10 cellular contexts compared by ENCODE assay signal in genomic region chr6:30688569-30688968, GRCh38. TPM values are rescaled to one million over a fixed set of nuclear protein-coding genes. Genes with fewer than 3 reads are reported as not detected.
DNase-seq lines count a peak whose midpoint lies in the region; FAIRE-seq and TF ChIP-seq lines count a peak whose summit lies in the region.
"Had no signal": no experiment of that assay in that cellular context is flagged by ENCODE, and none has a peak within 500 bp of the region (broad histone marks: within the 10 kb centered on the region; RNA-seq: fewer than 3 reads in every experiment).

No MANE protein-coding gene starts in this region.

- intact Hi-C loops in stomach (cut with DNase I; ENCODE audit: low total_unique reads) = no loop called here

- no peak for TF ChIP-seq EP300 in stomach (IDR thresholded peaks at IDR 0.05)

- H3K4me3 ChIP-seq in WI38 (ENCODE audit: low read depth, low read length) (peak overlapping the region; percentile 77), stomach (peak overlapping the region; percentile 69 to 88 (median 82))

- no peaks in the 10 kb centered on the region for H3K36me3 ChIP-seq in stomach
- H3K36me3 ChIP-seq: pancreas had no signal

- DNase-seq in T-helper 1 cell (no peak), glutamatergic neuron (no peak), stomach (no peak), UCSD-AML1 (lab: John Stamatoyannopoulos, UW; ENCODE audit: unreplicated experiment) (no peak), H54 (ENCODE audit: insufficient read length, low spot score) (no peak), activated gamma-delta T cell treated with Interleukin-2 at 50 U/mL for 16 hours (no peak)

- peaks cover 29 to 63% (median 44%) of the 10 kb centered on the region in 4 donors for H3K4me1 ChIP-seq in stomach

- H3K4me3 Mint-ChIP-seq in T-helper 1 cell treated with Interleukin-12 subunit alpha and Interleukin-12 subunit beta and Interleukin-4 antibody, amounts not matched to agents 30 μg/mL and 1 μg/mL, for 36 hours = peak overlapping the region; percentile 100
- peak overlapping the region; percentile 100 for H3K4me3 Mint-ChIP-seq in glutamatergic neuron (ENCODE audit: unreplicated experiment)

- 88 to 94% (median 90%) methylated on average over 9 of the region's 9 CpGs for WGBS in stomach, 5 donors

- no peaks in the 10 kb centered on the region for H3K9me3 ChIP-seq in stomach
- H3K9me3 ChIP-seq: pancreas had no signal

- H3K27me3 ChIP-seq in stomach = no peaks in the 10 kb centered on the region
- H3K27me3 ChIP-seq: pancreas had no signal

- no peaks in the 10 kb centered on the region for H3K27me3 Mint-ChIP-seq in T-helper 1 cell treated with Interleukin-12 subunit alpha and Interleukin-12 subunit beta and Interleukin-4 antibody, amounts not matched to agents 30 μg/mL and 1 μg/mL, for 36 hours (ENCODE audit: low read depth)
- peaks cover 34% of the 10 kb centered on the region for H3K27me3 Mint-ChIP-seq in glutamatergic neuron (ENCODE audit: unreplicated experiment)

- H3K36me3 Mint-ChIP-seq in T-helper 1 cell treated with Interleukin-12 subunit alpha and Interleukin-12 subunit beta and Interleukin-4 antibody, amounts not matched to agents 30 μg/mL and 1 μg/mL, for 36 hours (ENCODE audit: low read depth) = peaks cover 29% of the 10 kb centered on the region
- H3K36me3 Mint-ChIP-seq in glutamatergic neuron (ENCODE audit: unreplicated experiment) = peaks cover 5% of the 10 kb centered on the region

- TF ChIP-seq POLR2A in stomach (IDR thresholded peaks at IDR 0.05) (no peak), H54 (IDR thresholded peaks at IDR 0.05; ENCODE audit: low read depth, low read length) (no peak)

- FAIRE-seq in H54 (lab: Jason Lieb, UNC) = no peak
- FAIRE-seq: bronchial epithelial cell, pancreas had no signal

- TF ChIP-seq CTCF in WI38 (IDR thresholded peaks at IDR 0.05; ENCODE audit: low read depth, low read length) (no peak), glutamatergic neuron (IDR thresholded peaks at IDR 0.05; ENCODE audit: partially characterized antibody, unreplicated experiment) (no peak), stomach (IDR thresholded peaks at IDR 0.05) (no peak)

- H3K27ac Mint-ChIP-seq in T-helper 1 cell treated with Interleukin-12 subunit alpha and Interleukin-12 subunit beta and Interleukin-4 antibody, amounts not matched to agents 30 μg/mL and 1 μg/mL, for 36 hours = peak overlapping the region; percentile 79
- peak overlapping the region; percentile 100 for H3K27ac Mint-ChIP-seq in glutamatergic neuron (ENCODE audit: unreplicated experiment)

- no peaks in the 10 kb centered on the region for H3K9me3 Mint-ChIP-seq in T-helper 1 cell treated with Interleukin-12 subunit alpha and Interleukin-12 subunit beta and Interleukin-4 antibody, amounts not matched to agents 30 μg/mL and 1 μg/mL, for 36 hours
- peaks cover 29% of the 10 kb centered on the region for H3K9me3 Mint-ChIP-seq in glutamatergic neuron (ENCODE audit: unreplicated experiment)

- peaks cover 42% of the 10 kb centered on the region for H3K4me1 Mint-ChIP-seq in T-helper 1 cell treated with Interleukin-12 subunit alpha and Interleukin-12 subunit beta and Interleukin-4 antibody, amounts not matched to agents 30 μg/mL and 1 μg/mL, for 36 hours (ENCODE audit: low read depth)
- H3K4me1 Mint-ChIP-seq in glutamatergic neuron (ENCODE audit: low read depth, unreplicated experiment) = peaks cover 44% of the 10 kb centered on the region

- H3K27ac ChIP-seq in stomach = peak overlapping the region; percentile 92 to 99 (median 97)

RNA-seq across cellular contexts. Expression of gene PPP1R18, which starts 2.1 kb away (rescaled TPM):
- total RNA-seq in glutamatergic neuron (ENCODE audit: unreplicated experiment) (175 TPM), stomach (10 to 100 TPM in 4 of 5 donors, 1 to 10 TPM in 1; 9.0 to 20.1 (median 12.8) TPM)
- 10 to 100 TPM; 24.7 to 40.3 (median 32.2) TPM for polyA plus RNA-seq in stomach

RNA-seq across cellular contexts. Expression of gene NRM, which starts 2.2 kb away (rescaled TPM):
- 52.2 TPM for total RNA-seq in glutamatergic neuron (ENCODE audit: unreplicated experiment)
- total RNA-seq in stomach = 1 to 10 TPM in 4 of 5 donors, under 1 TPM in 1; 0.92 to 6.4 (median 2.9) TPM
- polyA plus RNA-seq in stomach = 10 to 100 TPM in 1 of 3 donors, 1 to 10 TPM in 2; 4.1 to 15.8 (median 8.5) TPM

RNA-seq across cellular contexts. Expression of gene DHX16, which starts 15.8 kb away (rescaled TPM):
- total RNA-seq in glutamatergic neuron (ENCODE audit: unreplicated experiment) (26.9 TPM), stomach (10 to 100 TPM; 22.0 to 67.0 (median 30.1) TPM)
- polyA plus RNA-seq in stomach = 10 to 100 TPM; 18.3 to 34.0 (median 23.4) TPM

RNA-seq across cellular contexts. Expression of gene MDC1, which starts 28.5 kb away (rescaled TPM):
- total RNA-seq in glutamatergic neuron (ENCODE audit: unreplicated experiment) (50.4 TPM), stomach (100 to 1,000 TPM in 2 of 5 donors, 10 to 100 TPM in 2, 1 to 10 TPM in 1; 9.6 to 153 (median 99.2) TPM)
- 1 to 10 TPM; 3.8 to 8.7 (median 4.2) TPM for polyA plus RNA-seq in stomach

RNA-seq across cellular contexts. Expression of gene TUBB, which starts 31.6 kb away (rescaled TPM):
- total RNA-seq in glutamatergic neuron (ENCODE audit: unreplicated experiment) = 2,264 TPM
- total RNA-seq in stomach = 100 to 1,000 TPM in 4 of 5 donors, 10 to 100 TPM in 1; 67.5 to 177 (median 109) TPM
- 100 to 1,000 TPM; 127 to 223 (median 183) TPM for polyA plus RNA-seq in stomach
